Comparison of ENCODE assay signal across 1 cellular context in the genomic region with DNA sequence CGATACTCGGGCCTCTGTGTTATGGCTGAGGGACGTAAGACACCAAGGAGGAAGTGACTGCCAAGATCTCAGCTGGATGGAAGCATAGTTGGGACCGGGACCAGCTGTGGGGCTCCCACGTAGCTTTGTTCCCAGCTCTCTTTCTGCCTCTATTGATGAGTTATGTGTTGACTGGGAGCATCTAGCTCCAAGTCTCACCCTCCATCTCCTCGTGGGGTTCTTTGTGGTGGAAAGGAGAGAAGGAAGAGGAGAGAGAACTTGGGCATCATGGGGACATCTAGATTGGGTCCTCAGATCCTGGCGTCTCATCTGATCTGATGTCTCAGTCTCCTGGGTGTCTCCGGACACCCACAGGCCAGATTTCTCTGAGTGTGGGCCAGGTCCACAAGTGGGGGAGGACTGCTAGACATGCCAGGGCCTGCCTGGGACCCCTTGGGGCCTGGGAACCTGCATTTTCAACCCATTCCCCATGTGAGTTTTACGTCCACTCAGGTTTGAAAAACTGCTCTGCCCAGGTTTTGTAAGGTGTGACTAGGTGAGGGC.
TF ChIP-seq lines count a peak whose summit lies in the region.

No MANE protein-coding gene starts in this region.

TF ChIP-seq in liver, 16 proteins besides CTCF, POLR2A, EP300 and RAD21 (continued from another document):
- TF ChIP-seq, protein P1, sequence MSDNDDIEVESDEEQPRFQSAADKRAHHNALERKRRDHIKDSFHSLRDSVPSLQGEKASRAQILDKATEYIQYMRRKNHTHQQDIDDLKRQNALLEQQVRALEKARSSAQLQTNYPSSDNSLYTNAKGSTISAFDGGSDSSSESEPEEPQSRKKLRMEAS (IDR thresholded peaks at IDR 0.05): no peak
- no peak for TF ChIP-seq GABPA (IDR thresholded peaks at IDR 0.05 in 1 of 2, conservative IDR thresholded peaks at IDR 0.05 in 1 of 2)
